In the genomic region with DNA sequence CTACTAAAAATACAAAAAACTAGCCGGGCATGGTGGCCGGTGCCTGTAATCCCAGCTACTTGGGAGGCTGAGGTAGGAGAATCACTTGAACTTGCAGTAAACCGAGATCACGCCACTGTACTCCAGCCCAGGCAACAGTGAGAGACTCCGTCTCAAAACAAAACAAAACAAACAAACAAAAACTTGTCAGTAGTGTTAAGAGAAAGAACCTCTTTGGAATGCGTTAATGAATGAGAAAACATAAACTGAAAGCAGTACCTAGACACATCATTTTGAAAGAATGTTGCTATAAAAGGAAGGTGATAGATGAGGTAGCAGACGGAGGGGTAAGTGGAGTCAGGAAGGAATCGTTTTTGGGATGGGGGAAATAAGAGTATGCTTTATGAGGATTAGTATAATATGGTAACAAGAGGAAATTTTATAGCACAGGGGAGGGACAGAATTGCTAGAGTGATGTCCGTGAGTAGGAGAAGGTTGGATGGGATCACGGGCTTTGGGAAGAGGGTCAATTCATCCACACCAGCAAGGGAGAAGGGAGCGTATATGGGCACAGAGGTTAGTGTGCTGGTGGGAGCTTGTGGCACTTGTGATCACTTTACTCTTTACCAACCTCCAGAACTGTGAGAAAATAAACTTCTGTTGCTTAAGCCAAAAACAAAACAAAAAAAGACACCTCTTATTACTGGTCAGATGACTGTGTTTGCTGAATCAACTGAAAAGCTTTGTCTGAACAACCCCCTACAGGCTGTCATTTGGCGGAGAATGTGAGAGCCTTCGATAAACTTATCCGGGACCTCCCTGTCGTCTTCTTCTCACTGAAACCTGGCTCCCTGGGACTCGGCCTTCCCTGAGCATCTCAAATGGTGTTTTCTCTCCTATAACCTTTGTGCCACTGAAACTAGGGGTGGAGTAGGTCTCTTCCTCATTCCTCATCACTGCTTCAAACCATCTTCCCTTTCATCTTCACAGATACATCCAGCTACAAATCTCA, we compare ENCODE assay signal across 22 cellular contexts. TPM values are rescaled to one million over a fixed set of nuclear protein-coding genes. Genes with fewer than 3 reads are reported as not detected.
DNase-seq lines count a peak whose midpoint lies in the region; ATAC-seq, FAIRE-seq and TF ChIP-seq lines count a peak whose summit lies in the region.
"Had no signal": no experiment of that assay in that cellular context is flagged by ENCODE, and none has a peak within 500 bp of the region (broad histone marks: within the 10 kb centered on the region; RNA-seq: fewer than 3 reads in every experiment).

No MANE protein-coding gene starts in this region.

- TF ChIP-seq CTCF in neural progenitor cell (IDR thresholded peaks at IDR 0.05): no peak

- no peaks in the 10 kb centered on the region for H3K9me3 Mint-ChIP-seq in neural progenitor cell
- H3K9me3 Mint-ChIP-seq: activated CD4-positive, alpha-beta memory T cell treated with anti-CD3 and anti-CD28 coated beads, Interleukin-2, amount 10 ng/mL, durations not matched to agents 7 days and 5 days; activated T-cell treated with anti-CD3 and anti-CD28 coated beads, Interleukin-2, amount 50 U/mL, for 4 hours; natural killer cell had no signal

- H3K27ac Mint-ChIP-seq in neural progenitor cell: no peak overlapping the region
- H3K27ac Mint-ChIP-seq: activated CD4-positive, alpha-beta memory T cell treated with anti-CD3 and anti-CD28 coated beads, Interleukin-2, amount 10 ng/mL, durations not matched to agents 7 days and 5 days; memory B cell; natural killer cell had no signal

- FAIRE-seq in H54 (lab: Jason Lieb, UNC): no peak
- FAIRE-seq: colon, endometrium had no signal

- no peaks in the 10 kb centered on the region for H3K79me2 ChIP-seq in neural progenitor cell (ENCODE audit: low read depth)

- H3K4me1 Mint-ChIP-seq in neural progenitor cell: peaks cover 3% of the 10 kb centered on the region
- H3K4me1 Mint-ChIP-seq: activated CD4-positive, alpha-beta memory T cell treated with anti-CD3 and anti-CD28 coated beads, Interleukin-2, amount 10 ng/mL, durations not matched to agents 7 days and 5 days; natural killer cell had no signal

- no peaks in the 10 kb centered on the region for H3K36me3 ChIP-seq in neural progenitor cell
- H3K36me3 ChIP-seq: BLaER1 had no signal

- peak overlapping the region; percentile 67 for H2AFZ ChIP-seq in neural progenitor cell (replicated peaks)

- no peaks in the 10 kb centered on the region for H3F3A ChIP-seq in neural progenitor cell (ENCODE audit: low read depth)

- H3K9ac ChIP-seq in neural progenitor cell: no peak overlapping the region
- H3K9ac ChIP-seq: BLaER1 had no signal

- H3K4me1 ChIP-seq in neural progenitor cell: peaks cover 11% of the 10 kb centered on the region
- H3K4me1 ChIP-seq: body of pancreas had no signal

- no peaks in the 10 kb centered on the region for H3K36me3 Mint-ChIP-seq in neural progenitor cell
- H3K36me3 Mint-ChIP-seq: memory B cell, natural killer cell had no signal

- DNase-seq in astrocyte of the hippocampus (ENCODE audit: low read depth, low spot score): peak; percentile 29
- no peak for DNase-seq in neural progenitor cell (ENCODE audit: low spot score)
- DNase-seq in H54 (ENCODE audit: insufficient read length, low spot score): no peak
- no peak for DNase-seq in T-helper 9 cell
- DNase-seq in stimulated activated naive CD8-positive, alpha-beta T cell treated with anti-CD3 and anti-CD28 coated beads, Interleukin-15, Interleukin-2, amounts not matched to agents 100 U/mL and 50 U/mL, for 24 hours: no peak
- DNase-seq: activated CD4-positive, alpha-beta memory T cell treated with anti-CD3 and anti-CD28 coated beads, Interleukin-2, amount 10 ng/mL, durations not matched to agents 7 days and 5 days; activated naive CD4-positive, alpha-beta T cell treated with anti-CD3 and anti-CD28 coated beads, Interleukin-2, amount 50 U/mL, for 16 hours; activated T-cell treated with anti-CD3 and anti-CD28 coated beads, Interleukin-2, amount 50 U/mL, for 4 hours; body of pancreas; GDM1; islet precursor cell; Karpas-422; natural killer cell; NCI-H1417; stimulated activated CD4-positive, alpha-beta T cell treated with anti-CD3 and anti-CD28 coated beads, Interleukin-2, amount 100 ng/mL, for 48 hours; T-helper 1 cell had no signal

- no peak overlapping the region for H3K4me3 Mint-ChIP-seq in neural progenitor cell
- H3K4me3 Mint-ChIP-seq: activated CD4-positive, alpha-beta memory T cell treated with anti-CD3 and anti-CD28 coated beads, Interleukin-2, amount 10 ng/mL, durations not matched to agents 7 days and 5 days; activated T-cell treated with anti-CD3 and anti-CD28 coated beads, Interleukin-2, amount 50 U/mL, for 4 hours; memory B cell; natural killer cell had no signal

- no peaks in the 10 kb centered on the region for H3K27me3 Mint-ChIP-seq in neural progenitor cell (ENCODE audit: insufficient read depth, low read depth)

- H3K27me3 ChIP-seq in neural progenitor cell: no peaks in the 10 kb centered on the region
- H3K27me3 ChIP-seq: BLaER1, body of pancreas had no signal

- ATAC-seq in GM18519 (IDR thresholded peaks at IDR 0.05; ENCODE audit: low FRiP score, unreplicated experiment): peak; percentile 27
- peak; percentile 46 for ATAC-seq in HG03520 (IDR thresholded peaks at IDR 0.05; ENCODE audit: unreplicated experiment)
- ATAC-seq in stimulated activated naive CD8-positive, alpha-beta T cell treated with anti-CD3 and anti-CD28 coated beads, Interleukin-15, Interleukin-2, amounts not matched to agents 100 U/mL and 50 U/mL, for 24 hours: no peak
- ATAC-seq: activated T-cell treated with anti-CD3 and anti-CD28 coated beads, Interleukin-2, amount 50 U/mL, for 4 hours; body of pancreas; natural killer cell had no signal

- no peaks in the 10 kb centered on the region for H3K9me3 ChIP-seq in neural progenitor cell (ENCODE audit: low read depth)
- H3K9me3 ChIP-seq: body of pancreas had no signal

- TF ChIP-seq POLR2A in H54 (IDR thresholded peaks at IDR 0.05; ENCODE audit: low read depth, low read length): no peak

- H3K4me3 ChIP-seq in neural progenitor cell: no peak overlapping the region
- H3K4me3 ChIP-seq: BLaER1, body of pancreas had no signal

- no peaks in the 10 kb centered on the region for H4K20me1 ChIP-seq in neural progenitor cell (ENCODE audit: low read depth)
- H4K20me1 ChIP-seq: BLaER1 had no signal

- H3K4me2 ChIP-seq in neural progenitor cell: no peak overlapping the region
- H3K4me2 ChIP-seq: BLaER1 had no signal

- H3K27ac ChIP-seq in neural progenitor cell: no peak overlapping the region
- H3K27ac ChIP-seq: BLaER1, body of pancreas had no signal

RNA-seq across cellular contexts. Expression of a gene that starts 48.9 kb away (rescaled TPM):
- 0.39 and 0.65 TPM in 2 replicates for total RNA-seq in neural progenitor cell (ENCODE audit: low replicate concordance)
- total RNA-seq: body of pancreas, natural killer cell had no signal

RNA-seq across cellular contexts. Expression of a gene that starts 57.4 kb away (rescaled TPM):
- total RNA-seq in neural progenitor cell (ENCODE audit: low replicate concordance): 34.7 and 48.4 TPM in 2 replicates
